8 cellular contexts compared by ENCODE assay signal in the genomic region with DNA sequence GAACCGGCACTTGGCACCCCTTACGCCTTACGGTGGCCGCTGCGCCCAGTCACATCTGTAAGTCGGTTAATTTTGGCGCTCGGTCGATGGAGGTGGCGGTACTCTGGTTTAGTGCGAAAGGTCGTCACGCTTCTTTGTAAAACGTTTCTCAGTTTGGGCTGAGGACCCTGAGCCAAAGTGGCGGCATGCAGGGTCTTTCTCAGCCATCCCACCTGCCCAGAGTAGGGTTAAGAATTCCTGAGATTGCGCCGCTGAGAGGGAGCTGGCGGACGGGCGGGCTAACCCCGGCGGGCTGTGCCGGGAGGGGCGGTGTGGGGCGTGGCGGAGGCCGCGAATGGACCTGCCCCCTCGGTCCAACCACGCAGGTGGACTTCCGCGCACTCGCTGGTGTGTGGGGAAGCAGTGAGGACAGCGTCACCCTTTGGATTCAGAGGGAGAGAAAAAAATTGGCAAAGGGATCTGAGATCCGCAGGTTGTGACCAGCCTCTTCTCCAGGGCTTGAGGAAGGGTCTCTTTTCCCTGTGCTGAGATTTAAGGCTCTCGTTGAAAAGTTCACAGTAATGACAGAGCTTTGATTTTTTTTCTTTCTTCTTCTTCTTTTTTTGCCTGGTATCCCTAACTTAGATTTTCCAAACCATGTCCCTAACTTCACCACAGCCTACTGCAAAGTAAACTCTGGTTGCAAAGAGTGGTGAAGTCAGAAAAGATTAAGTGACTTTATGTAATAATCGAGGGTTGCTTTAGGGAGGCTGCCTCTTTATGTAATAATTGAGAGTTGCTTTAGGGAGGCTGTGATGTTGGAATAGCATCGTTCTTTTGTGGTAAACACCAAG. TPM values are rescaled to one million over a fixed set of nuclear protein-coding genes. Genes with fewer than 3 reads are reported as not detected.
A peak's percentile ranks its signal among the peaks of the same experiment; 100 is the strongest.
DNase-seq lines count a peak whose midpoint lies in the region; ATAC-seq and TF ChIP-seq lines count a peak whose summit lies in the region.

No MANE protein-coding gene starts in this region.

- H3K27ac ChIP-seq in OCI-LY7 (ENCODE audit: low read depth, low read length, poor library complexity, severe bottlenecking) (peak overlapping the region; percentile 91), substantia nigra (ENCODE audit: low read depth, low read length, poor library complexity, severe bottlenecking) (peak overlapping the region; percentile 85)

- peaks cover 33% of the 10 kb centered on the region for H3K4me1 ChIP-seq in OCI-LY7 (ENCODE audit: insufficient read depth, low read length, poor library complexity, severe bottlenecking)

- H3K79me2 ChIP-seq in OCI-LY7 (ENCODE audit: insufficient read depth, low read depth, low read length), result peaks cover 45% of the 10 kb centered on the region

- BruUV-seq in OCI-LY7 (replicated peaks; lab: Mats Ljungman, UMichigan), result TSS peak; percentile 84

- no peaks in the 10 kb centered on the region for H3K9me3 Mint-ChIP-seq in IgD-negative memory B cell
- no peaks in the 10 kb centered on the region for H3K9me3 Mint-ChIP-seq in nephron

- H3K4me1 Mint-ChIP-seq in IgD-negative memory B cell (peaks cover 33 to 35% (median 35%) of the 10 kb centered on the region in 3 donors), nephron (peaks cover 35% of the 10 kb centered on the region)

- H3K4me3 Mint-ChIP-seq in IgD-negative memory B cell (peak overlapping the region; percentile 98 to 99 (median 99)), nephron (peak overlapping the region; percentile 97 to 98 (median 97))

- H3K27me3 Mint-ChIP-seq in IgD-negative memory B cell, result no peaks in the 10 kb centered on the region
- H3K27me3 Mint-ChIP-seq in nephron (ENCODE audit: low read depth), result no peaks in the 10 kb centered on the region

- no peaks in the 10 kb centered on the region for H3K9me2 ChIP-seq in OCI-LY7 (ENCODE audit: insufficient read depth, low read length)

- peak; percentile 43; the same call in 1 of the 2 replicates for TF ChIP-seq CTCF in OCI-LY7 (conservative IDR thresholded peaks at IDR 0.05; ENCODE audit: low read length)
- no peak for TF ChIP-seq CTCF in nephron (IDR thresholded peaks at IDR 0.05; ENCODE audit: unreplicated experiment in 3 of 3)

- H4K20me1 ChIP-seq in OCI-LY7 (ENCODE audit: insufficient read depth, low read length), result peaks cover 21% of the 10 kb centered on the region

- intact Hi-C loops in OCI-LY7 (cut with micrococcal nuclease; ENCODE audit: unreplicated experiment), result loop anchor here (1.0 to 5.0 kb wide), 4 partner anchors 166 to 330 kb away; partner anchors contain the start of genes MIA2, PNN and SEC23A

- H3K27ac Mint-ChIP-seq in IgD-negative memory B cell (peak overlapping the region; percentile 98 to 99 (median 99)), nephron (peak overlapping the region; percentile 100)

- CTCF ChIA-PET in OCI-LY7 (lab: Charles Lee; ENCODE audit: unreplicated experiment), result interaction anchor here (0.5 to 0.9 kb wide), 2 partner anchors 28 to 330 kb away, joined by 4 read pairs; partner anchors contain the start of gene SEC23A

- POLR2A ChIA-PET in OCI-LY7 (lab: Charles Lee), result interaction anchor here (0.6 to 4.7 kb wide), 12 partner anchors 9 to 1855 kb away, joined by 3 to 35 read pairs (median 6); partner anchors contain the start of genes GEMIN2 and SEC23A

- H3K36me3 Mint-ChIP-seq in IgD-negative memory B cell, result peaks cover 10% of the 10 kb centered on the region
- no peaks in the 10 kb centered on the region for H3K36me3 Mint-ChIP-seq in nephron (ENCODE audit: low read depth)

- ATAC-seq in GM21717 (IDR thresholded peaks at IDR 0.05; ENCODE audit: unreplicated experiment), result peak; percentile 60

- H3K4me2 ChIP-seq in OCI-LY7 (ENCODE audit: low read length), result peak overlapping the region; percentile 87

- H3K36me3 ChIP-seq in OCI-LY7 (ENCODE audit: insufficient read depth, low read length), result no peaks in the 10 kb centered on the region

- peak overlapping the region; percentile 74 for H3K4me3 ChIP-seq in OCI-LY7 (ENCODE audit: low read depth, low read length, poor library complexity, severe bottlenecking)

- H2AFZ ChIP-seq in OCI-LY7 (ENCODE audit: low read length), result peak overlapping the region; percentile 90

- no peaks in the 10 kb centered on the region for H3K9me3 ChIP-seq in OCI-LY7 (ENCODE audit: low read length)

- DNase-seq in EL, result peak; percentile 82
- peak; percentile 83 for DNase-seq in OCI-LY7 (ENCODE audit: low spot score)
- DNase-seq in activated effector memory CD4-positive, alpha-beta T cell treated with anti-CD3 and anti-CD28 coated beads, Interleukin-2, amount 50 U/mL, for 16 hours, result peak; percentile 92
- DNase-seq in fibroblast of the conjunctiva (ENCODE audit: low read depth), result peak; percentile 51
- DNase-seq in substantia nigra (lab: John Stamatoyannopoulos, UW), result peak in 43 of 49 donors; percentile 50 to 98 (median 86)

RNA-seq across cellular contexts. Expression of gene FBXO33, which starts 0.6 kb away (rescaled TPM):
- polyA plus RNA-seq in IgD-negative memory B cell, result 10.5 TPM
- 14.2 and 19.8 TPM in 2 replicates for total RNA-seq in OCI-LY7 (2014; rRNA removed; shearing (Covaris generic))
- 16.6 and 17.4 TPM in 2 replicates for total RNA-seq in OCI-LY7 (2022)

Comparison
In these comparisons a context has a peak if more than half of its experiments do, and no peak if none do; other contexts are left out.
1. Peak in every context shown above with its lines: DNase-seq, ATAC-seq, H3K4me3 ChIP-seq and H3K27ac ChIP-seq.